8 cellular contexts compared by ENCODE assay signal in genomic region chr7:45756757-45757156, GRCh38.
DNase-seq lines count a peak whose midpoint lies in the region; ATAC-seq and TF ChIP-seq lines count a peak whose summit lies in the region.
"Not testable (repeated sequence)": the region's sequence is repeated elsewhere in the genome, so short reads cannot be mapped to it uniquely, and the experiment has no call there.

No MANE protein-coding gene starts in this region.

- not testable (repeated sequence) for DNase-seq in CD14-positive monocyte (ENCODE audit: low spot score); H9; cardiac muscle cell (ENCODE audit: low read depth in 1 of 2, low spot score in 1 of 2); nephron progenitor cell; tibial artery
- DNase-seq in activated CD8-positive, alpha-beta T cell treated with anti-CD3 and anti-CD28 coated beads for 36 hours: peak; percentile 15

- not testable (repeated sequence) for H3K27me3 ChIP-seq in H9 (ENCODE audit: insufficient read depth, low read length); OCI-LY1 (ENCODE audit: insufficient read depth, low read length); cardiac muscle cell; tibial artery

- not testable (repeated sequence) for H3K23ac ChIP-seq in H9 (ENCODE audit: insufficient read length, low read depth, low read length)

- H2BK20ac ChIP-seq in H9 (ENCODE audit: low read depth, low read length, poor library complexity, severe bottlenecking): not testable (repeated sequence)

- H3K79me1 ChIP-seq in H9 (ENCODE audit: insufficient read depth, low read depth, low read length, poor library complexity, severe bottlenecking): not testable (repeated sequence)

- H3K27ac ChIP-seq in H9 (ENCODE audit: insufficient read length, low read depth, low read length); OCI-LY1 (ENCODE audit: low read depth, low read length, poor library complexity, severe bottlenecking); cardiac muscle cell: not testable (repeated sequence)
- peak overlapping the region in 1 of 2 donors; percentile 43 for H3K27ac ChIP-seq in tibial artery

- not testable (repeated sequence) for H4K8ac ChIP-seq in H9 (replicated peaks; ENCODE audit: insufficient read length, low read depth, low read length)

- H3K79me2 ChIP-seq in H9 (ENCODE audit: insufficient read depth, low read length); OCI-LY1 (ENCODE audit: insufficient read depth, low read length): not testable (repeated sequence)

- H2BK5ac ChIP-seq in H9 (ENCODE audit: insufficient read length, low read length): not testable (repeated sequence)

- intact Hi-C loops in CD14-positive monocyte (cut with micrococcal nuclease); activated CD8-positive, alpha-beta T cell treated with anti-CD3 and anti-CD28 coated beads for 36 hours (cut with micrococcal nuclease); dendritic cell treated with granulocyte-macrophage colony-stimulating factor and Interleukin-4, amounts not matched to agents 40 ng/mL and 50 ng/mL, for 4 days (cut with micrococcal nuclease); tibial artery (cut with DNase I; ENCODE audit: low total_unique reads): not testable (repeated sequence)

- H3K27me3 Mint-ChIP-seq in CD14-positive monocyte (ENCODE audit: low read depth in 3 of 3); H9 (ENCODE audit: low read depth); activated CD8-positive, alpha-beta T cell treated with anti-CD3 and anti-CD28 coated beads for 36 hours; dendritic cell treated with granulocyte-macrophage colony-stimulating factor and Interleukin-4, amounts not matched to agents 40 ng/mL and 50 ng/mL, for 4 days; nephron progenitor cell (ENCODE audit: low read depth, poor library complexity): not testable (repeated sequence)

- not testable (repeated sequence) for H2AFZ ChIP-seq in H9 (ENCODE audit: low read length); OCI-LY1 (ENCODE audit: low read length)

- H3K14ac ChIP-seq in H9 (ENCODE audit: insufficient read depth, low read length): not testable (repeated sequence)

- POLR2A ChIA-PET in activated CD8-positive, alpha-beta T cell treated with anti-CD3 and anti-CD28 coated beads for 36 hours (lab: Charles Lee): not testable (repeated sequence)

- no CpG with 5 or more reads among the region's 2 CpGs for WGBS in H9 (ENCODE audit: extremely low coverage, insufficient read length, low lambda C conversion rate)

- H3K27ac Mint-ChIP-seq in CD14-positive monocyte; H9; activated CD8-positive, alpha-beta T cell treated with anti-CD3 and anti-CD28 coated beads for 36 hours: not testable (repeated sequence)
- H3K27ac Mint-ChIP-seq in dendritic cell treated with granulocyte-macrophage colony-stimulating factor and Interleukin-4, amounts not matched to agents 40 ng/mL and 50 ng/mL, for 4 days: peak overlapping the region; percentile 60
- H3K27ac Mint-ChIP-seq in nephron progenitor cell: peak overlapping the region; percentile 24

- CTCF ChIA-PET in activated CD8-positive, alpha-beta T cell treated with anti-CD3 and anti-CD28 coated beads for 36 hours (lab: Charles Lee): not testable (repeated sequence)

- H3K36me3 ChIP-seq in OCI-LY1 (ENCODE audit: insufficient read depth, low read length): peaks cover 13% of the 10 kb centered on the region; the same call in 1 of the 2 replicates
- H3K36me3 ChIP-seq in cardiac muscle cell: not testable (repeated sequence)
- H3K36me3 ChIP-seq in tibial artery: peaks cover 9 to 23% (median 13%) of the 10 kb centered on the region in 3 donors

- H3K4me2 ChIP-seq in H9 (ENCODE audit: insufficient read depth, insufficient read length, low read length); OCI-LY1 (ENCODE audit: low read length): not testable (repeated sequence)

- not testable (repeated sequence) for H3K4me3 Mint-ChIP-seq in CD14-positive monocyte; H9; activated CD8-positive, alpha-beta T cell treated with anti-CD3 and anti-CD28 coated beads for 36 hours; dendritic cell treated with granulocyte-macrophage colony-stimulating factor and Interleukin-4, amounts not matched to agents 40 ng/mL and 50 ng/mL, for 4 days; nephron progenitor cell

- not testable (repeated sequence) for H3K18ac ChIP-seq in H9 (ENCODE audit: insufficient read length, low read depth, low read length)

- H3K9me3 Mint-ChIP-seq in CD14-positive monocyte; H9; activated CD8-positive, alpha-beta T cell treated with anti-CD3 and anti-CD28 coated beads for 36 hours; dendritic cell treated with granulocyte-macrophage colony-stimulating factor and Interleukin-4, amounts not matched to agents 40 ng/mL and 50 ng/mL, for 4 days; nephron progenitor cell: not testable (repeated sequence)

- not testable (repeated sequence) for H3T11ph ChIP-seq in H9 (ENCODE audit: low read length)

- H3K23me2 ChIP-seq in H9 (ENCODE audit: insufficient read length, low read depth, low read length, poor library complexity, severe bottlenecking): not testable (repeated sequence)

- not testable (repeated sequence) for H3K4me1 Mint-ChIP-seq in CD14-positive monocyte; H9; activated CD8-positive, alpha-beta T cell treated with anti-CD3 and anti-CD28 coated beads for 36 hours (ENCODE audit: low read depth); dendritic cell treated with granulocyte-macrophage colony-stimulating factor and Interleukin-4, amounts not matched to agents 40 ng/mL and 50 ng/mL, for 4 days (ENCODE audit: low read depth); nephron progenitor cell

- H4K91ac ChIP-seq in H9 (ENCODE audit: insufficient read length, low read depth, low read length): not testable (repeated sequence)

- H4K20me1 ChIP-seq in H9 (ENCODE audit: control insufficient read depth, insufficient read depth, insufficient read length); OCI-LY1 (ENCODE audit: insufficient read depth, low read length): not testable (repeated sequence)

- not testable (repeated sequence) for H3K56ac ChIP-seq in H9 (ENCODE audit: insufficient read length, low read depth, low read length)

- peak; percentile 50 for TF ChIP-seq CTCF in CD14-positive monocyte (IDR thresholded peaks at IDR 0.05)
- TF ChIP-seq CTCF in H9 (conservative IDR thresholded peaks at IDR 0.05): peak; percentile 52
- TF ChIP-seq CTCF in OCI-LY1 (IDR thresholded peaks at IDR 0.05; ENCODE audit: low read length): peak; percentile 27; the same call in 1 of the 2 replicates
- peak; percentile 20 for TF ChIP-seq CTCF in activated CD8-positive, alpha-beta T cell treated with anti-CD3 and anti-CD28 coated beads for 36 hours (IDR thresholded peaks at IDR 0.05)
- peak; percentile 34 for TF ChIP-seq CTCF in cardiac muscle cell (IDR thresholded peaks at IDR 0.05; ENCODE audit: low read depth, low read length)
- TF ChIP-seq CTCF in nephron progenitor cell (IDR thresholded peaks at IDR 0.05): peak; percentile 20
- TF ChIP-seq CTCF in tibial artery (IDR thresholded peaks at IDR 0.05): peak; percentile 29 to 41

- H2BK12ac ChIP-seq in H9 (ENCODE audit: insufficient read length, low read depth, low read length): not testable (repeated sequence)

- H3K9me3 ChIP-seq in H9 (ENCODE audit: control insufficient read depth, low read depth, low read length); OCI-LY1 (ENCODE audit: low read length); cardiac muscle cell (ENCODE audit: low read depth); tibial artery: not testable (repeated sequence)

- not testable (repeated sequence) for H3K4me3 ChIP-seq in OCI-LY1 (ENCODE audit: low read depth, low read length, poor library complexity, severe bottlenecking); cardiac muscle cell; tibial artery

- H3K9ac ChIP-seq in H9 (ENCODE audit: extremely low read depth, insufficient read length, low read length); OCI-LY1 (ENCODE audit: low read length): not testable (repeated sequence)

- H3K9me2 ChIP-seq in OCI-LY1 (ENCODE audit: low read depth, low read length): not testable (repeated sequence)

- not testable (repeated sequence) for H2AK5ac ChIP-seq in H9 (ENCODE audit: insufficient read length, low read length)

- peaks cover 16 to 21% of the 10 kb centered on the region in 2 donors for H3K36me3 Mint-ChIP-seq in CD14-positive monocyte
- peaks cover under 1 to 21% (median 20%) of the 10 kb centered on the region in 3 experiments; a peak in 5 of 7 replicates for H3K36me3 Mint-ChIP-seq in H9 (ENCODE audit: insufficient read depth in 1 of 3, low read depth in 3 of 3)
- not testable (repeated sequence) for H3K36me3 Mint-ChIP-seq in activated CD8-positive, alpha-beta T cell treated with anti-CD3 and anti-CD28 coated beads for 36 hours (ENCODE audit: low read depth)
- H3K36me3 Mint-ChIP-seq in dendritic cell treated with granulocyte-macrophage colony-stimulating factor and Interleukin-4, amounts not matched to agents 40 ng/mL and 50 ng/mL, for 4 days (ENCODE audit: low read depth): peaks cover 31% of the 10 kb centered on the region
- peaks cover 25% of the 10 kb centered on the region for H3K36me3 Mint-ChIP-seq in nephron progenitor cell (ENCODE audit: low read depth)

- H2BK15ac ChIP-seq in H9 (ENCODE audit: low read depth, low read length): not testable (repeated sequence)

- not testable (repeated sequence) for H2BK120ac ChIP-seq in H9 (ENCODE audit: low read depth, low read length, poor library complexity, severe bottlenecking)

- not testable (repeated sequence) for H3K4ac ChIP-seq in H9 (ENCODE audit: low read depth, low read length)

- not testable (repeated sequence) for H3F3A ChIP-seq in OCI-LY1 (ENCODE audit: insufficient read depth, low read length)

- H3K4me1 ChIP-seq in H9 (ENCODE audit: insufficient read depth, low read length); OCI-LY1 (ENCODE audit: insufficient read depth, low read length, severe bottlenecking); cardiac muscle cell (ENCODE audit: low read depth): not testable (repeated sequence)
- H3K4me1 ChIP-seq in tibial artery: peaks cover 0 to 20% (median 0%) of the 10 kb centered on the region in 4 donors

- H4K5ac ChIP-seq in H9 (ENCODE audit: insufficient read length, low read depth, low read length): not testable (repeated sequence)

- ATAC-seq in activated CD8-positive, alpha-beta T cell treated with anti-CD3 and anti-CD28 coated beads for 36 hours: not testable (repeated sequence)
